Comparison of ENCODE assay signal across 16 cellular contexts in genomic region chr17:1272701-1273100, GRCh38. TPM values are rescaled to one million over a fixed set of nuclear protein-coding genes. Genes with fewer than 3 reads are reported as not detected.
A peak's percentile ranks its signal among the peaks of the same experiment; 100 is the strongest.
DNase-seq lines count a peak whose midpoint lies in the region; ATAC-seq, FAIRE-seq and TF ChIP-seq lines count a peak whose summit lies in the region.
"Had no signal": no experiment of that assay in that cellular context is flagged by ENCODE, and none has a peak within 500 bp of the region (broad histone marks: within the 10 kb centered on the region; RNA-seq: fewer than 3 reads in every experiment).

No MANE protein-coding gene starts in this region.

- no peak overlapping the region for H3K9ac ChIP-seq in SK-N-SH
- H3K9ac ChIP-seq in NT2/D1 (ENCODE audit: insufficient read length, low read depth) = peak overlapping the region; percentile 4
- H3K9ac ChIP-seq: BLaER1 treated with 17β-estradiol and CSF1 and Interleukin-3, amounts not matched to agents 10 nM and 100 nM; GM23248 had no signal

- no peak for TF ChIP-seq CTCF in SK-N-SH (IDR thresholded peaks at IDR 0.05)
- TF ChIP-seq CTCF in nephron (IDR thresholded peaks at IDR 0.05; ENCODE audit: unreplicated experiment in 3 of 3) = no peak

- H3K27me3 Mint-ChIP-seq in nephron (ENCODE audit: low read depth) = peaks cover 17% of the 10 kb centered on the region

- peaks cover 8% of the 10 kb centered on the region for H3F3A ChIP-seq in SK-N-SH (replicated peaks; ENCODE audit: insufficient read depth)

- no peak for DNase-seq in SK-N-SH
- DNase-seq in NT2/D1 (ENCODE audit: low read depth, low spot score) = no peak
- no peak for DNase-seq in frontal cortex (ENCODE audit: low spot score in 2 of 2)
- no peak for DNase-seq in NCI-H1930 (lab: John Stamatoyannopoulos, UW)
- DNase-seq: ACHN; CD4-positive, CD25-positive, alpha-beta regulatory T cell; DND-41; GF-D8; GM23248 had no signal

- no peak overlapping the region for H3K4me3 ChIP-seq in SK-N-SH (ENCODE audit: low read depth in 2 of 2, low read length in 1 of 2)
- H3K4me3 ChIP-seq in NT2/D1 (ENCODE audit: insufficient read length, low read depth) = no peak overlapping the region
- H3K4me3 ChIP-seq: BLaER1 treated with 17β-estradiol and CSF1 and Interleukin-3, amounts not matched to agents 10 nM and 100 nM; GM23248 had no signal

- TF ChIP-seq RAD21 in SK-N-SH (IDR thresholded peaks at IDR 0.05; ENCODE audit: low read length) = no peak

- H3K4me1 ChIP-seq in SK-N-SH (ENCODE audit: control insufficient read depth in 1 of 2, insufficient read depth in 2 of 2, low read depth in 1 of 2, low read length in 1 of 2) = no peaks in the 10 kb centered on the region
- H3K4me1 ChIP-seq in NT2/D1 (ENCODE audit: insufficient read depth, insufficient read length) = peaks cover 5% of the 10 kb centered on the region

- no peaks in the 10 kb centered on the region for H3K36me3 Mint-ChIP-seq in nephron (ENCODE audit: low read depth)
- H3K36me3 Mint-ChIP-seq: CD4-positive, CD25-positive, alpha-beta regulatory T cell had no signal

- WGBS in SK-N-SH (ENCODE audit: low lambda C conversion rate) = 63% methylated on average over 12 of the region's 12 CpGs

- H3K4me1 Mint-ChIP-seq in nephron = peaks cover 10% of the 10 kb centered on the region

- H3K4me3 Mint-ChIP-seq in nephron = peak overlapping the region in 2 of 3 experiments; percentile 61 to 63

- ATAC-seq in SK-N-SH treated with all-trans-retinoic acid at 6 μM for 48 hours (0 out of 3 replicates have a peak, but pooled peaks have one; percentile 7), GM21381 (IDR thresholded peaks at IDR 0.05; ENCODE audit: unreplicated experiment) (no peak)
- ATAC-seq: HCT116 had no signal

- CTCF ChIA-PET in SK-N-SH (lab: Yijun Ruan, JAX) = interaction anchor here (1.0 to 6.0 kb wide), 8 partner anchors 8 to 355 kb away, joined by 3 to 32 read pairs (median 5); partner anchors contain the start of gene INPP5K

- FAIRE-seq in frontal cortex (lab: Jason Lieb, UNC) = no peak
- FAIRE-seq: H54 had no signal

- no peaks in the 10 kb centered on the region for H3K9me3 Mint-ChIP-seq in nephron

- H3K9me2 ChIP-seq in SK-N-SH = no peaks in the 10 kb centered on the region

- no peak overlapping the region for H2AFZ ChIP-seq in SK-N-SH (ENCODE audit: low read depth)
- H2AFZ ChIP-seq: GM23248 had no signal

- no peak for TF ChIP-seq EP300 in SK-N-SH (IDR thresholded peaks at IDR 0.05; ENCODE audit: borderline replicate concordance in 1 of 2, low read depth in 1 of 2, low read length in 1 of 2)

- no peak overlapping the region for H3K4me2 ChIP-seq in SK-N-SH

- no peaks in the 10 kb centered on the region for H4K20me1 ChIP-seq in SK-N-SH (ENCODE audit: insufficient read depth)
- H4K20me1 ChIP-seq: BLaER1 treated with 17β-estradiol and CSF1 and Interleukin-3, amounts not matched to agents 10 nM and 100 nM had no signal

- POLR2A ChIA-PET in SK-N-SH (lab: Yijun Ruan, JAX) = no interaction called here

- H3K9me3 ChIP-seq in SK-N-SH (no peaks in the 10 kb centered on the region), NT2/D1 (ENCODE audit: insufficient read depth, low read length) (no peaks in the 10 kb centered on the region)
- H3K9me3 ChIP-seq: BLaER1 treated with 17β-estradiol and CSF1 and Interleukin-3, amounts not matched to agents 10 nM and 100 nM had no signal

- 0 out of 2 replicates have a peak, but pooled peaks cover 13% of the 10 kb centered on the region for H3K27me3 ChIP-seq in SK-N-SH (ENCODE audit: insufficient read depth)
- no peaks in the 10 kb centered on the region for H3K27me3 ChIP-seq in NT2/D1 (ENCODE audit: insufficient read depth, insufficient read length)

- no peak overlapping the region for H3K27ac ChIP-seq in SK-N-SH (ENCODE audit: low read depth in 2 of 2, low read length in 1 of 2)
- H3K27ac ChIP-seq: BLaER1 treated with 17β-estradiol and CSF1 and Interleukin-3, amounts not matched to agents 10 nM and 100 nM; GM23248 had no signal

- H3K36me3 ChIP-seq in SK-N-SH (replicated peaks in 1 of 2; ENCODE audit: control insufficient read depth in 1 of 2, insufficient read depth in 2 of 2, low read length in 1 of 2) (no peaks in the 10 kb centered on the region), NT2/D1 (ENCODE audit: insufficient read depth, insufficient read length, low read length) (no peaks in the 10 kb centered on the region)
- H3K36me3 ChIP-seq: BLaER1 treated with 17β-estradiol and CSF1 and Interleukin-3, amounts not matched to agents 10 nM and 100 nM had no signal

- H3K27ac Mint-ChIP-seq in nephron = peak overlapping the region in 2 of 3 experiments; percentile 45 to 80
- H3K27ac Mint-ChIP-seq: CD4-positive, CD25-positive, alpha-beta regulatory T cell had no signal

- H3K79me2 ChIP-seq in SK-N-SH (ENCODE audit: insufficient read depth) = no peaks in the 10 kb centered on the region

TF ChIP-seq in SK-N-SH treated with all-trans-retinoic acid at 6 μM for 48 hours, 23 proteins besides CTCF, POLR2A, EP300 and RAD21 (continues in another document):
- TF ChIP-seq CSDC2 (CRISPR knock-in tag; IDR thresholded peaks at IDR 0.05) = no peak
- no peak for TF ChIP-seq PATZ1 (CRISPR knock-in tag; IDR thresholded peaks at IDR 0.05; ENCODE audit: borderline replicate concordance)

TF ChIP-seq in SK-N-SH, 30 proteins besides CTCF, POLR2A, EP300 and RAD21:
- no peak for TF ChIP-seq TEAD4 (IDR thresholded peaks at IDR 0.05; ENCODE audit: borderline replicate concordance, insufficient read depth)
- no peak for TF ChIP-seq IRF3 (IDR thresholded peaks at IDR 0.05; ENCODE audit: low read depth, low read length)
- TF ChIP-seq RCOR1 (IDR thresholded peaks at IDR 0.05; ENCODE audit: low read length) = no peak
- no peak for TF ChIP-seq ELF1 (IDR thresholded peaks at IDR 0.05)
- TF ChIP-seq EZH2phosphoT487 (IDR thresholded peaks at IDR 0.05; ENCODE audit: borderline replicate concordance, low read depth) = no peak
- TF ChIP-seq USF1 (IDR thresholded peaks at IDR 0.05; ENCODE audit: borderline replicate concordance, low read depth) = no peak
- no peak for TF ChIP-seq TCF12 (IDR thresholded peaks at IDR 0.05)
- TF ChIP-seq ZBTB33 (IDR thresholded peaks at IDR 0.05; ENCODE audit: borderline replicate concordance, low read depth) = no peak
- no peak for TF ChIP-seq FOXM1 (IDR thresholded peaks at IDR 0.05; ENCODE audit: low read depth)
- TF ChIP-seq MEF2A (IDR thresholded peaks at IDR 0.05; ENCODE audit: borderline replicate concordance, low read depth) = no peak
- TF ChIP-seq GABPA (IDR thresholded peaks at IDR 0.05; ENCODE audit: low read depth) = no peak

RNA-seq across cellular contexts. Expression of gene BHLHA9, which starts 2.5 kb away (rescaled TPM):
- not detected in 2 replicates for polyA plus RNA-seq in SK-N-SH (2012; rRNA removed)
- not detected in 2 replicates for polyA plus RNA-seq in SK-N-SH (2012; cell fraction: cytosol; rRNA removed)
- polyA plus RNA-seq in SK-N-SH (2012; cell fraction: nucleus; rRNA removed) = not detected in 2 replicates
- total RNA-seq in frontal cortex = not detected
- total RNA-seq: A172; CD4-positive, CD25-positive, alpha-beta regulatory T cell; GM23248 had no signal
- polyA plus RNA-seq: CD4-positive, CD25-positive, alpha-beta regulatory T cell; GM23248 had no signal

RNA-seq across cellular contexts. Expression of gene TRARG1, which starts 6.8 kb away (rescaled TPM):
- polyA plus RNA-seq in SK-N-SH (2012; rRNA removed) = not detected in 2 replicates
- polyA plus RNA-seq in SK-N-SH (2012; cell fraction: cytosol; rRNA removed) = not detected in 2 replicates
- not detected in 2 replicates for polyA plus RNA-seq in SK-N-SH (2012; cell fraction: nucleus; rRNA removed)
- total RNA-seq in frontal cortex = not detected
- total RNA-seq: A172, GM23248 had no signal
- polyA plus RNA-seq: GM23248 had no signal
